In genomic region chr9:12813533-12813932, GRCh38 we compare ENCODE assay signal across 14 cellular contexts. TPM values are rescaled to one million over a fixed set of nuclear protein-coding genes. Genes with fewer than 3 reads are reported as not detected.
DNase-seq lines count a peak whose midpoint lies in the region; ATAC-seq, FAIRE-seq and TF ChIP-seq lines count a peak whose summit lies in the region.
"Had no signal": no experiment of that assay in that cellular context is flagged by ENCODE, and none has a peak within 500 bp of the region (broad histone marks: within the 10 kb centered on the region; RNA-seq: fewer than 3 reads in every experiment).

No MANE protein-coding gene starts in this region.

- H3K9ac ChIP-seq in HCT116 (ENCODE audit: low read length) (peak overlapping the region; percentile 53), HepG2 (ENCODE audit: insufficient read depth, low read depth, low read length) (peak overlapping the region; percentile 81)

- RAD21 ChIA-PET in HCT116 (lab: Charles Lee; ENCODE audit: low non-redundant PET in 1 of 2, low total read pairs in 2 of 2, uncharacterized antibody in 2 of 2, unreplicated experiment in 2 of 2) = no interaction called here

- POLR2A ChIA-PET in HCT116 (lab: Charles Lee) = interaction anchor here (1.4 to 3.2 kb wide), 3 partner anchors 13 to 38 kb away, joined by 4 to 19 read pairs (median 14); partner anchors contain the start of gene LURAP1L
- POLR2A ChIA-PET in HepG2 (lab: Yijun Ruan, JAX) = interaction anchor here (0.6 to 7.1 kb wide), 5 partner anchors 11 to 37 kb away, joined by 3 to 342 read pairs (median 10); partner anchors contain the start of gene LURAP1L

- TF ChIP-seq RAD21 in HCT116 (IDR thresholded peaks at IDR 0.05; ENCODE audit: low read depth) (no peak), HepG2 (CRISPR knock-in tag; IDR thresholded peaks at IDR 0.05) (no peak)

- H3K36me3 ChIP-seq in HCT116 (ENCODE audit: control insufficient read depth in 1 of 2, insufficient read depth in 2 of 2, low read length in 2 of 2) = no peaks in the 10 kb centered on the region
- no peaks in the 10 kb centered on the region for H3K36me3 ChIP-seq in body of pancreas (replicated peaks in 1 of 2; ENCODE audit: insufficient read depth in 1 of 2, low read depth in 2 of 2)
- no peaks in the 10 kb centered on the region for H3K36me3 ChIP-seq in HepG2 (replicated peaks in 1 of 2; ENCODE audit: control insufficient read depth in 1 of 2, insufficient read depth in 2 of 2, low read length in 2 of 2)
- H3K36me3 ChIP-seq: neutrophil had no signal

- CTCF ChIA-PET in HCT116 (lab: Charles Lee) (no interaction called here), HepG2 (lab: Yijun Ruan, JAX; ENCODE audit: low intra/inter-chr PET ratio, low total read pairs) (no interaction called here)

- TSS peak; percentile 70 for BruUV-seq in HCT116 (replicated peaks; lab: Mats Ljungman, UMichigan)
- BruUV-seq in HepG2 (replicated peaks; lab: Mats Ljungman, UMichigan) = TSS peak; percentile 86

- in situ Hi-C loops in HepG2 (cut with HindIII; ENCODE audit: extremely low pct_ligation_motif_present, low pct_unique_long_range_greater_than_20kb) = no loop called here

- H3K79me2 ChIP-seq in HCT116 (ENCODE audit: insufficient read depth, low read length) (no peaks in the 10 kb centered on the region), HepG2 (ENCODE audit: insufficient read depth, low read length) (peaks cover 13% of the 10 kb centered on the region)

- H3K27me3 ChIP-seq in HCT116 (ENCODE audit: insufficient read depth, low read length) (no peaks in the 10 kb centered on the region), body of pancreas (no peaks in the 10 kb centered on the region), HepG2 (ENCODE audit: control insufficient read depth in 1 of 2, insufficient read depth in 2 of 2, low read length in 2 of 2) (no peaks in the 10 kb centered on the region)
- H3K27me3 ChIP-seq: neutrophil had no signal

- no peak for TF ChIP-seq POLR2A in HCT116 (IDR thresholded peaks at IDR 0.05; ENCODE audit: borderline replicate concordance, extremely low read depth, insufficient read depth, insufficient read length)
- no peak for TF ChIP-seq POLR2A in body of pancreas (IDR thresholded peaks at IDR 0.05)
- TF ChIP-seq POLR2A in HepG2 (IDR thresholded peaks at IDR 0.05; ENCODE audit: insufficient read depth in 1 of 2, low read depth in 2 of 2, low read length in 2 of 2) = no peak

- H3K9me2 ChIP-seq in HCT116 (ENCODE audit: insufficient read depth) = no peaks in the 10 kb centered on the region

- TF ChIP-seq EP300 in HepG2 (IDR thresholded peaks at IDR 0.05; ENCODE audit: low read depth in 2 of 2, low read length in 2 of 2) = no peak
- no peak for TF ChIP-seq EP300 in HepG2 (CRISPR knock-in tag; IDR thresholded peaks at IDR 0.05; ENCODE audit: borderline replicate concordance)

- H3K9me3 ChIP-seq in HCT116 (ENCODE audit: control insufficient read depth in 1 of 2, insufficient read depth in 1 of 2, low read depth in 1 of 2, low read length in 2 of 2) = no peaks in the 10 kb centered on the region
- no peaks in the 10 kb centered on the region for H3K9me3 ChIP-seq in body of pancreas
- no peaks in the 10 kb centered on the region for H3K9me3 ChIP-seq in HepG2 (ENCODE audit: low read length)
- H3K9me3 ChIP-seq: neutrophil had no signal

- H4K20me1 ChIP-seq in HCT116 (ENCODE audit: insufficient read depth) (no peaks in the 10 kb centered on the region), HepG2 (ENCODE audit: insufficient read depth, low read length) (no peaks in the 10 kb centered on the region)

- H3K4me1 ChIP-seq in HCT116 (ENCODE audit: control insufficient read depth in 1 of 2, insufficient read depth in 2 of 2, low read length in 2 of 2) (peaks cover 29 to 36% of the 10 kb centered on the region in 2 experiments; a peak in 3 of 4 replicates), body of pancreas (peaks cover 48% of the 10 kb centered on the region), HepG2 (ENCODE audit: insufficient read depth, low read length) (peaks cover 65% of the 10 kb centered on the region)

- DNase-seq in HCT116 (ENCODE audit: low read depth, low spot score) = no peak
- no peak for DNase-seq in body of pancreas
- no peak for DNase-seq in HepG2 (ENCODE audit: low spot score)
- no peak for DNase-seq in SK-N-DZ (ENCODE audit: low spot score)
- no peak for DNase-seq in inferior parietal cortex (ENCODE audit: extremely low spot score)
- no peak for DNase-seq in NCI-H2107 (lab: John Stamatoyannopoulos, UW)
- DNase-seq: GDM1; KBM-7; stimulated activated CD4-positive, alpha-beta T cell treated with anti-CD3 and anti-CD28 coated beads, Interleukin-2, amount 100 ng/mL, for 24 hours; stimulated activated naive CD4-positive, alpha-beta T cell had no signal

- no peak for FAIRE-seq in HepG2 (lab: Jason Lieb, UNC)

- H2AFZ ChIP-seq in HCT116 (ENCODE audit: low read depth, low read length, poor library complexity, severe bottlenecking) = peak overlapping the region; percentile 85
- H2AFZ ChIP-seq in HepG2 (ENCODE audit: low read length) = no peak overlapping the region

- H3K4me3 ChIP-seq in HCT116 (replicated peaks in 1 of 2; ENCODE audit: low read depth in 1 of 2, low read length in 2 of 2) (peak overlapping the region; percentile 32 to 45), body of pancreas (no peak overlapping the region), HepG2 (replicated peaks in 1 of 3; ENCODE audit: insufficient read depth in 1 of 3, low read depth in 2 of 3, low read length in 3 of 3) (peak overlapping the region in 1 of 3 experiments; percentile 61; a peak in 1 of 6 replicates), skin epidermis (no peak overlapping the region)

- H3K27ac ChIP-seq in HCT116 (ENCODE audit: low read depth, low read length) (peak overlapping the region; percentile 78), body of pancreas (peak overlapping the region; percentile 76 to 93 (median 86)), HepG2 (ENCODE audit: extremely low read length, insufficient read depth, low read length) (peak overlapping the region; percentile 92), skin epidermis (peak overlapping the region in 11 of 21 experiments; percentile 39 to 81 (median 63))
- H3K27ac ChIP-seq: neutrophil had no signal

- intact Hi-C loops in HCT116 (cut with micrococcal nuclease) = loop anchor here (5.0 kb wide), 1 partner anchor 91 kb away; no protein-coding TSS in a partner anchor
- intact Hi-C loops in body of pancreas (cut with DNase I) = no loop called here
- intact Hi-C loops in HepG2 (cut with micrococcal nuclease; ENCODE audit: unreplicated experiment) = no loop called here

- ATAC-seq in HCT116 (no peak), body of pancreas (no peak), HepG2 (no peak), HG02610 (IDR thresholded peaks at IDR 0.05; ENCODE audit: unreplicated experiment) (no peak)

- 27 to 38% methylated on average over 1 of the region's 1 CpG for WGBS in body of pancreas, 2 donors
- WGBS in HepG2 (ENCODE audit: low lambda C conversion rate) = 76% methylated on average over 1 of the region's 1 CpG

- TF ChIP-seq CTCF in HCT116 (IDR thresholded peaks at IDR 0.05 in 2 of 3, conservative IDR thresholded peaks at IDR 0.05 in 1 of 3; ENCODE audit: borderline replicate concordance in 1 of 3, insufficient read depth in 1 of 3, low read depth in 2 of 3, low read length in 2 of 3) = no peak
- no peak for TF ChIP-seq CTCF in body of pancreas (IDR thresholded peaks at IDR 0.05)
- no peak for TF ChIP-seq CTCF in HepG2 (CRISPR knock-in tag; IDR thresholded peaks at IDR 0.05)

- H3K4me2 ChIP-seq in HCT116 (ENCODE audit: low read length) (peak overlapping the region; percentile 73), HepG2 (ENCODE audit: low read depth, low read length) (peak overlapping the region; percentile 82)

TF ChIP-seq in HCT116, 20 proteins besides CTCF, POLR2A, EP300 and RAD21 (continues in another document):
- TF ChIP-seq CBX3 (IDR thresholded peaks at IDR 0.05; ENCODE audit: low read depth) = no peak
- no peak for TF ChIP-seq POLR2AphosphoS5 (IDR thresholded peaks at IDR 0.05; ENCODE audit: low read depth, low read length)

TF ChIP-seq in HepG2, 621 proteins besides CTCF, POLR2A, EP300 and RAD21:
- TF ChIP-seq ELF4 (CRISPR knock-in tag; IDR thresholded peaks at IDR 0.05; ENCODE audit: borderline replicate concordance) (no peak), HDAC1 (CRISPR knock-in tag; IDR thresholded peaks at IDR 0.05) (0 out of 2 replicates have a peak, but pooled peaks have one; percentile 8)

RNA-seq across cellular contexts. Expression of gene LURAP1L, which starts 38.7 kb away (rescaled TPM):
- total RNA-seq in HCT116 (2021; ENCODE audit: unreplicated experiment) (13.3 TPM), body of pancreas (10 to 100 TPM; 12.2 to 20.2 TPM), HepG2 (2016; rRNA removed; fragmentation: Illumina TruSeq; extraction: Trizol) (6.5 and 6.7 TPM in 2 replicates)
- 24.9 and 29.0 TPM in 2 replicates for polyA plus RNA-seq in HCT116 (2012)
- 1.7 and 2.1 TPM in 2 replicates for total RNA-seq in HepG2 (2016; cell fraction: cytosol; rRNA removed; fragmentation: Illumina TruSeq; extraction: Trizol; ENCODE audit: low read depth)
- total RNA-seq in HepG2 (2016; cell fraction: insoluble cytoplasmic fraction; rRNA removed; fragmentation: Illumina TruSeq; extraction: Trizol) = 6.2 and 7.1 TPM in 2 replicates
- total RNA-seq in HepG2 (2016; cell fraction: membrane; rRNA removed; fragmentation: Illumina TruSeq; extraction: Trizol) = 4.6 and 5.0 TPM in 2 replicates
- total RNA-seq in HepG2 (2016; cell fraction: nucleus; rRNA removed; fragmentation: Illumina TruSeq; extraction: Trizol) = 10.9 and 12.5 TPM in 2 replicates
- polyA plus RNA-seq in HepG2 (2011; rRNA removed) = 16.6 and 20.6 TPM in 2 replicates
- 13.0 and 19.1 TPM in 2 replicates for polyA plus RNA-seq in HepG2 (2011; cell fraction: cytosol; rRNA removed)
- polyA plus RNA-seq in HepG2 (2011; cell fraction: nucleus; rRNA removed) = 15.2 and 19.1 TPM in 2 replicates
- 18.4 and 22.0 TPM in 2 replicates for polyA plus RNA-seq in HepG2 (2012)
- polyA plus RNA-seq in HepG2 (2016; cell fraction: cytosol; fragmentation: Illumina TruSeq; extraction: Trizol; ENCODE audit: low read depth) = 1.7 and 2.0 TPM in 2 replicates
- polyA plus RNA-seq in HepG2 (2016; cell fraction: insoluble cytoplasmic fraction; fragmentation: Illumina TruSeq; extraction: Trizol; ENCODE audit: low read depth) = 8.2 and 9.1 TPM in 2 replicates
- 3.9 and 4.5 TPM in 2 replicates for polyA plus RNA-seq in HepG2 (2016; cell fraction: membrane; fragmentation: Illumina TruSeq; extraction: Trizol; ENCODE audit: low read depth)
- polyA plus RNA-seq in HepG2 (2016; cell fraction: nucleus; fragmentation: Illumina TruSeq; extraction: Trizol; ENCODE audit: insufficient read depth, low read depth) = 9.3 and 12.2 TPM in 2 replicates
- 9.5 and 19.8 TPM in 2 replicates for polyA minus RNA-seq in HepG2 (2011; rRNA and poly(A)+ RNA removed; ENCODE audit: low replicate concordance)
- polyA minus RNA-seq in HepG2 (2011; cell fraction: cytosol; rRNA and poly(A)+ RNA removed) = 10.3 TPM in 2 replicates
- polyA minus RNA-seq in HepG2 (2011; cell fraction: nucleus; rRNA and poly(A)+ RNA removed) = 44.4 and 63.9 TPM in 2 replicates
- 0.35 TPM in 1 of 2 replicates, not detected in the other for polyA plus RNA-seq in SK-N-DZ (2014; cell fraction: cytosol; rRNA removed)
- polyA plus RNA-seq in SK-N-DZ (2014; cell fraction: nucleus; rRNA removed) = 0.31 and 0.91 TPM in 2 replicates
- polyA plus RNA-seq: CD14-positive monocyte had no signal

Comparison
In these comparisons a context has a peak if more than half of its experiments do, and no peak if none do; other contexts are left out.
1. H3K4me3 ChIP-seq: peak in HCT116 (2 of 2); none in body of pancreas (0 of 2) and skin epidermis (0 of 7).
2. Peak in every context shown above with its lines, with median percentiles within 50 percentile points of each other: H3K27ac ChIP-seq.